In the genomic region with DNA sequence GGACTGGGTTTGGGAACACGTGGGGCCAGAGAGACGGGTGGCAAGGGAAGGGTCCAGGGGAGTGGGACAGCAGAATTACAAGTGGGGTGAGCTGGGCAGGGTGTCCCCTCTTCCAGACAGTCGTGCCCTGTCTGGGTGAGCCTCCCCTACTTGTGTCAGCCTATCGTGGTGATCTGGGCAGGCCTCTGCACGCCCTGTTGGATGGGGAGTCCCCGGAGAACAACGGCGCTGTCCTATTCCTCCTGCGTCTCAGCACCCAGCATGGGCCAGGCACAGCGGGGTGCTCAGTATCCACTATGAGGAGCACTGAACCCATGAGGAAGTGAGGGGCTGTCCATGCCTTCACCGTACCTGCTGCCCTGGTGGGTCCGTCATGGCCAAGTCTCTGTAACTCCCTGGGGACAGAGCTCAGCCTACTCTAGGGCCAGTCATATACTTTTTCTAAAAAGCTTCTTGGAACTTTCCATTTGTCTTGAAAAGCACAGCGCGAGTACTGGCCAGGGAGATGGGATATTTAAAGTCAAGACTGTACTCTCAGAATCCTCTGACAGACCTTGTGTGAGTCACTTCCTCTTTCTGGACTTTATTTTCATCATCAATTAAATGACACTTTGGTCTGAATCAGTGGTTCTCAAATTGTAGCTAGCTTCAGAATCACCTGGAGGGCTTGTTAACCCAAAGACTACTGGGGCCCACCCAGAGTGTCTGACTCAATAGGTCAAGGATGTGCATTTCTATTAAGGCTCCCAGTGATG, we compare ENCODE assay signal across 1 cellular context.
TF ChIP-seq lines count a peak whose summit lies in the region.

No MANE protein-coding gene starts in this region.

TF ChIP-seq in GM12878, 131 proteins besides CTCF, POLR2A, EP300 and RAD21:
- no peak for TF ChIP-seq NFIC (IDR thresholded peaks at IDR 0.05; ENCODE audit: low read depth, low read length)
- TF ChIP-seq SPI1 (IDR thresholded peaks at IDR 0.05; ENCODE audit: borderline replicate concordance, insufficient read depth, low read depth, low read length) = peak; percentile 96
- TF ChIP-seq, protein P1, sequence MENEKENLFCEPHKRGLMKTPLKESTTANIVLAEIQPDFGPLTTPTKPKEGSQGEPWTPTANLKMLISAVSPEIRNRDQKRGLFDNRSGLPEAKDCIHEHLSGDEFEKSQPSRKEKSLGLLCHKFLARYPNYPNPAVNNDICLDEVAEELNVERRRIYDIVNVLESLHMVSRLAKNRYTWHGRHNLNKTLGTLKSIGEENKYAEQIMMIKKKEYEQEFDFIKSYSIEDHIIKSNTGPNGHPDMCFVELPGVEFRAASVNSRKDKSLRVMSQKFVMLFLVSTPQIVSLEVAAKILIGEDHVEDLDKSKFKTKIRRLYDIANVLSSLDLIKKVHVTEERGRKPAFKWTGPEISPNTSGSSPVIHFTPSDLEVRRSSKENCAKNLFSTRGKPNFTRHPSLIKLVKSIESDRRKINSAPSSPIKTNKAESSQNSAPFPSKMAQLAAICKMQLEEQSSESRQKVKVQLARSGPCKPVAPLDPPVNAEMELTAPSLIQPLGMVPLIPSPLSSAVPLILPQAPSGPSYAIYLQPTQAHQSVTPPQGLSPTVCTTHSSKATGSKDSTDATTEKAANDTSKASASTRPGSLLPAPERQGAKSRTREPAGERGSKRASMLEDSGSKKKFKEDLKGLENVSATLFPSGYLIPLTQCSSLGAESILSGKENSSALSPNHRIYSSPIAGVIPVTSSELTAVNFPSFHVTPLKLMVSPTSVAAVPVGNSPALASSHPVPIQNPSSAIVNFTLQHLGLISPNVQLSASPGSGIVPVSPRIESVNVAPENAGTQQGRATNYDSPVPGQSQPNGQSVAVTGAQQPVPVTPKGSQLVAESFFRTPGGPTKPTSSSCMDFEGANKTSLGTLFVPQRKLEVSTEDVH (IDR thresholded peaks at IDR 0.05; ENCODE audit: low read depth, partially characterized antibody) = no peak
